In the genomic region with DNA sequence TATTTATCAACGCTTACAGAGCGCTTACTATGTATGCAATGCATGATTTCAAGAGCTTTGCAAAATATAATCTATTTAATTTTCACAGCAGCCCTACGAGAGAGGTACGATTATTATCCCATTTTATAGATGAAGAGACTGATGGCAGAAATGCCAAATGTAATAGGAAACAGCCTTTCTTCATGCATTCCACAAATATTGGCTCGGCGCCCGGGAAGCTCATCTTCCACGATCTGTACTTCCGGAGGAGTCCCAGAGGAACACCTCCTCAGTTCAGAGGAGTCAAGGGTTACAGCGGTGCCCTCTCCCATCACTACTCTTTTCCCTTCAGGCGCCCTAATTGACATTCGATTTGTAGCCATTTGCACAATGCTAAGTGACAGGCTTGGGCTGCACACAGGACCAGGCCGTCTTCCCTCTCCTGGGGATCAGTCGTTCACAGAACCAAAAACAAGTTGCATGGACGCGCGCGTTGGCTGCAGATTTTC, we compare ENCODE assay signal across 8 cellular contexts. TPM values are rescaled to one million over a fixed set of nuclear protein-coding genes. Genes with fewer than 3 reads are reported as not detected.
A peak's percentile ranks its signal among the peaks of the same experiment; 100 is the strongest.
DNase-seq lines count a peak whose midpoint lies in the region; ATAC-seq and TF ChIP-seq lines count a peak whose summit lies in the region.

No MANE protein-coding gene starts in this region.

- peak overlapping the region; percentile 77 for H3K4me3 ChIP-seq in OCI-LY1 (ENCODE audit: low read depth, low read length, poor library complexity, severe bottlenecking)

- peaks cover 34% of the 10 kb centered on the region for H3K79me2 ChIP-seq in OCI-LY1 (ENCODE audit: insufficient read depth, low read length)

- no peaks in the 10 kb centered on the region for H3K9me3 ChIP-seq in OCI-LY1 (ENCODE audit: low read length)

- H3K4me2 ChIP-seq in OCI-LY1 (ENCODE audit: low read length), result peak overlapping the region; percentile 75

- peaks cover 21% of the 10 kb centered on the region for H3K4me1 Mint-ChIP-seq in dendritic cell treated with granulocyte-macrophage colony-stimulating factor and Interleukin-4, amounts not matched to agents 40 ng/mL and 50 ng/mL, for 4 days (ENCODE audit: low read depth)

- no peak overlapping the region for H3K27ac Mint-ChIP-seq in dendritic cell treated with granulocyte-macrophage colony-stimulating factor and Interleukin-4, amounts not matched to agents 40 ng/mL and 50 ng/mL, for 4 days

- H4K20me1 ChIP-seq in OCI-LY1 (ENCODE audit: insufficient read depth, low read length), result no peaks in the 10 kb centered on the region

- no peaks in the 10 kb centered on the region for H3K9me3 Mint-ChIP-seq in dendritic cell treated with granulocyte-macrophage colony-stimulating factor and Interleukin-4, amounts not matched to agents 40 ng/mL and 50 ng/mL, for 4 days

- H3K27me3 Mint-ChIP-seq in dendritic cell treated with granulocyte-macrophage colony-stimulating factor and Interleukin-4, amounts not matched to agents 40 ng/mL and 50 ng/mL, for 4 days, result no peaks in the 10 kb centered on the region

- H3K27me3 ChIP-seq in OCI-LY1 (ENCODE audit: insufficient read depth, low read length), result no peaks in the 10 kb centered on the region

- peak overlapping the region; percentile 59 for H3K9ac ChIP-seq in OCI-LY1 (ENCODE audit: low read length)

- no peaks in the 10 kb centered on the region for H3K36me3 ChIP-seq in OCI-LY1 (ENCODE audit: insufficient read depth, low read length)

- DNase-seq in mucosa of gallbladder (ENCODE audit: low spot score), result peak; percentile 64
- DNase-seq in effector CD4-positive, alpha-beta T cell, result no peak

- H3K27ac ChIP-seq in C4-2B, result peak overlapping the region; percentile 97
- peak overlapping the region; percentile 81 for H3K27ac ChIP-seq in OCI-LY1 (ENCODE audit: low read depth, low read length, poor library complexity, severe bottlenecking)

- intact Hi-C loops in dendritic cell treated with granulocyte-macrophage colony-stimulating factor and Interleukin-4, amounts not matched to agents 40 ng/mL and 50 ng/mL, for 4 days (cut with micrococcal nuclease), result loop anchor here (1.0 to 10.0 kb wide), 4 partner anchors 8 to 253 kb away; a partner anchor contains a TSS

- peak overlapping the region; percentile 89 for H3K4me3 Mint-ChIP-seq in dendritic cell treated with granulocyte-macrophage colony-stimulating factor and Interleukin-4, amounts not matched to agents 40 ng/mL and 50 ng/mL, for 4 days

- peak; percentile 2 for ATAC-seq in HG02840 (IDR thresholded peaks at IDR 0.05; ENCODE audit: low FRiP score, unreplicated experiment)
- ATAC-seq in GM18868 (IDR thresholded peaks at IDR 0.05; ENCODE audit: unreplicated experiment), result no peak
- ATAC-seq in GM21423 (IDR thresholded peaks at IDR 0.05; ENCODE audit: unreplicated experiment), result no peak

- H3K4me1 ChIP-seq in OCI-LY1 (ENCODE audit: insufficient read depth, low read length, severe bottlenecking), result peaks cover 47% of the 10 kb centered on the region

- H2AFZ ChIP-seq in OCI-LY1 (ENCODE audit: low read length), result peak overlapping the region; percentile 23; the same call in 1 of the 2 replicates

- no peaks in the 10 kb centered on the region for H3K9me2 ChIP-seq in OCI-LY1 (ENCODE audit: low read depth, low read length)

- H3F3A ChIP-seq in OCI-LY1 (ENCODE audit: insufficient read depth, low read length), result no peaks in the 10 kb centered on the region

- TF ChIP-seq CTCF in C4-2B (conservative IDR thresholded peaks at IDR 0.05) (no peak), OCI-LY1 (IDR thresholded peaks at IDR 0.05; ENCODE audit: low read length) (no peak)

- H3K36me3 Mint-ChIP-seq in dendritic cell treated with granulocyte-macrophage colony-stimulating factor and Interleukin-4, amounts not matched to agents 40 ng/mL and 50 ng/mL, for 4 days (ENCODE audit: low read depth), result peaks cover 11% of the 10 kb centered on the region

RNA-seq across cellular contexts. Expression of a gene that starts 1.1 kb away (rescaled TPM):
- 60.1 TPM for total RNA-seq in mucosa of gallbladder

RNA-seq across cellular contexts. Expression of a gene that starts 9.0 kb away (rescaled TPM):
- 125 TPM for total RNA-seq in mucosa of gallbladder
